ENCODE assay signal across 8 cellular contexts in genomic region chr12:4809013-4809448, GRCh38.
DNase-seq lines count a peak whose midpoint lies in the region; ATAC-seq and TF ChIP-seq lines count a peak whose summit lies in the region.

No MANE protein-coding gene starts in this region.

- no peaks in the 10 kb centered on the region for H3K79me2 ChIP-seq in smooth muscle cell (ENCODE audit: low read depth)

- H4K20me1 ChIP-seq in smooth muscle cell (ENCODE audit: low read depth) = no peaks in the 10 kb centered on the region

- no peak overlapping the region for H3K27ac ChIP-seq in HUES48 (ENCODE audit: low read depth, low read length)
- no peak overlapping the region for H3K27ac ChIP-seq in smooth muscle cell (ENCODE audit: low read depth)

- H2AFZ ChIP-seq in smooth muscle cell (ENCODE audit: low read depth) = peak overlapping the region; percentile 84

- TF ChIP-seq CTCF in smooth muscle cell (IDR thresholded peaks at IDR 0.05; ENCODE audit: borderline replicate concordance, insufficient read depth, poor library complexity, severe bottlenecking) = no peak

- H3F3A ChIP-seq in smooth muscle cell (ENCODE audit: low read depth) = no peaks in the 10 kb centered on the region

- peak overlapping the region; percentile 97 for H3K4me2 ChIP-seq in smooth muscle cell

- ATAC-seq in GM21786 (IDR thresholded peaks at IDR 0.05; ENCODE audit: unreplicated experiment) (no peak), GM21529 (IDR thresholded peaks at IDR 0.05; ENCODE audit: unreplicated experiment) (no peak)

- H3K4me3 ChIP-seq in HUES48 (ENCODE audit: low read depth, low read length) (peak overlapping the region; percentile 71), smooth muscle cell (peak overlapping the region; percentile 64)

- H3K9ac ChIP-seq in HUES48 (ENCODE audit: low read depth, low read length) (peak overlapping the region; percentile 14; the same call in 1 of the 2 replicates), smooth muscle cell (ENCODE audit: low read depth) (no peak overlapping the region)

- WGBS in smooth muscle cell (ENCODE audit: low lambda C conversion rate) = 3% methylated on average over 12 of the region's 35 CpGs

- DNase-seq in T-helper 9 cell (peak; percentile 8), hippocampal formation (lab: John Stamatoyannopoulos, UW) (peak; percentile 14 to 20), smooth muscle cell (lab: John Stamatoyannopoulos, UW; ENCODE audit: unreplicated experiment) (no peak), NCI-H446 (lab: John Stamatoyannopoulos, UW) (no peak), NCI-H226 (no peak)

- H3K4me1 ChIP-seq in HUES48 (ENCODE audit: control insufficient read depth, insufficient read depth, low read length) (no peaks in the 10 kb centered on the region), smooth muscle cell (ENCODE audit: low read depth) (peaks cover 5% of the 10 kb centered on the region)

- peaks cover 56% of the 10 kb centered on the region for H3K27me3 ChIP-seq in HUES48 (ENCODE audit: control insufficient read depth, insufficient read depth, low read length)
- H3K27me3 ChIP-seq in smooth muscle cell (ENCODE audit: low read depth) = peaks cover 42% of the 10 kb centered on the region

- H3K9me3 ChIP-seq in HUES48 (ENCODE audit: control insufficient read depth, insufficient read depth, low read length) = no peaks in the 10 kb centered on the region
- no peaks in the 10 kb centered on the region for H3K9me3 ChIP-seq in smooth muscle cell (replicated peaks; ENCODE audit: low read depth)

- no peaks in the 10 kb centered on the region for H3K36me3 ChIP-seq in HUES48 (ENCODE audit: control insufficient read depth, insufficient read depth, low read length)
- no peaks in the 10 kb centered on the region for H3K36me3 ChIP-seq in smooth muscle cell (ENCODE audit: low read depth)

Comparison
In these comparisons a context has a peak if more than half of its experiments do, and no peak if none do; other contexts are left out.
1. DNase-seq: peak in T-helper 9 cell (single experiment) and hippocampal formation (2 of 2); none in smooth muscle cell (single experiment), NCI-H446 (0 of 2) and NCI-H226 (single experiment).